In the genomic region with DNA sequence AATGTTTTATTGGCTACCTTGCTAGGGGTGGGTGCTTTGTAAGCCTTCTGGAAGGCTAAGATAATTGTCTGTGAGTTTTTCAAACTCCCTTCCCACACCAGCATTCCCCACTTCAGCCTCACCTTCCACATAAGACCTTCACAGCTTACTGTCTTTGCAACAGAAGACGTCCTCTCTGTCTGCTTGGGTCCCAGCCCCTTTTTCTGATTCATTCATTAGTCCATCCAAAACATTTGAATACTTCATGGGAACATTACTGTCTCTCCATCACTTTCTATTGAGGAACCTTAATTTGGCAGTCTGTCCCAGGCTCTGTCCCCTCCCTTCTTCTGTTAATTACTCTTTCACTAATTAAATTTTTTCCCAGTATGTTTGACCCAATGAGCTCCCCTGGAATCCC, we compare ENCODE assay signal across 9 cellular contexts. TPM values are rescaled to one million over a fixed set of nuclear protein-coding genes. Genes with fewer than 3 reads are reported as not detected.
DNase-seq lines count a peak whose midpoint lies in the region; ATAC-seq, FAIRE-seq and TF ChIP-seq lines count a peak whose summit lies in the region.
"Had no signal": no experiment of that assay in that cellular context is flagged by ENCODE, and none has a peak within 500 bp of the region (broad histone marks: within the 10 kb centered on the region; RNA-seq: fewer than 3 reads in every experiment).

No MANE protein-coding gene starts in this region.

- no peak for ATAC-seq in CD4-positive, alpha-beta T cell (ENCODE audit: poor library complexity)
- ATAC-seq in natural killer cell treated with Interleukin-12 subunit alpha and Interleukin-12 subunit beta and Interleukin-15 and Interleukin-18, amount 100 ng/mL, for 72 hours, result no peak
- ATAC-seq in GM19324 (IDR thresholded peaks at IDR 0.05; ENCODE audit: low FRiP score, unreplicated experiment) (no peak), GM21786 (IDR thresholded peaks at IDR 0.05; ENCODE audit: unreplicated experiment) (no peak)

- 14% methylated on average over 1 of the region's 1 CpG for WGBS in HUES64

- H3K4me3 Mint-ChIP-seq in CD4-positive, alpha-beta T cell, result peak overlapping the region; percentile 89
- peak overlapping the region; percentile 87 for H3K4me3 Mint-ChIP-seq in astrocyte (ENCODE audit: unreplicated experiment)
- peak overlapping the region; percentile 94 for H3K4me3 Mint-ChIP-seq in natural killer cell treated with Interleukin-12 subunit alpha and Interleukin-12 subunit beta and Interleukin-15 and Interleukin-18, amount 100 ng/mL, for 72 hours

- no peaks in the 10 kb centered on the region for H3K27me3 ChIP-seq in CD4-positive, alpha-beta T cell (ENCODE audit: control insufficient read depth, insufficient read depth, low read length)
- H3K27me3 ChIP-seq in HUES64 (ENCODE audit: insufficient read depth, low read length) (peaks cover 47% of the 10 kb centered on the region), astrocyte (ENCODE audit: insufficient read depth, low read length) (peaks cover 11% of the 10 kb centered on the region)
- H3K27me3 ChIP-seq: heart right ventricle had no signal

- no peaks in the 10 kb centered on the region for H3K9me3 ChIP-seq in CD4-positive, alpha-beta T cell (ENCODE audit: control insufficient read depth, low read length)
- H3K9me3 ChIP-seq in HUES64 (ENCODE audit: insufficient read depth, low read depth, low read length), result no peaks in the 10 kb centered on the region
- H3K9me3 ChIP-seq in astrocyte (ENCODE audit: insufficient read depth, low read depth, low read length), result no peaks in the 10 kb centered on the region
- H3K9me3 ChIP-seq: heart right ventricle had no signal

- no peaks in the 10 kb centered on the region for H3K9me3 Mint-ChIP-seq in CD4-positive, alpha-beta T cell
- H3K9me3 Mint-ChIP-seq in astrocyte (ENCODE audit: unreplicated experiment), result no peaks in the 10 kb centered on the region
- H3K9me3 Mint-ChIP-seq in natural killer cell treated with Interleukin-12 subunit alpha and Interleukin-12 subunit beta and Interleukin-15 and Interleukin-18, amount 100 ng/mL, for 72 hours, result no peaks in the 10 kb centered on the region

- intact Hi-C loops in CD4-positive, alpha-beta T cell (cut with DNase I, micrococcal nuclease), result loop anchor here (5.0 kb wide), 3 partner anchors 93 to 277 kb away; partner anchors contain the start of genes ARHGAP9 (in 1 of the 2), CTDSP2 (in 1 of the 2), DDIT3 (in 1 of the 2) and MBD6 (in 1 of the 2)

- no peaks in the 10 kb centered on the region for H3K27me3 Mint-ChIP-seq in CD4-positive, alpha-beta T cell
- peaks cover 4% of the 10 kb centered on the region for H3K27me3 Mint-ChIP-seq in astrocyte (ENCODE audit: low read depth, unreplicated experiment)
- H3K27me3 Mint-ChIP-seq in natural killer cell treated with Interleukin-12 subunit alpha and Interleukin-12 subunit beta and Interleukin-15 and Interleukin-18, amount 100 ng/mL, for 72 hours, result no peaks in the 10 kb centered on the region

- FAIRE-seq in astrocyte (lab: Jason Lieb, UNC), result no peak

- peaks cover 50% of the 10 kb centered on the region for H3K36me3 Mint-ChIP-seq in CD4-positive, alpha-beta T cell (ENCODE audit: low read depth)
- peaks cover 21% of the 10 kb centered on the region for H3K36me3 Mint-ChIP-seq in astrocyte (ENCODE audit: low read depth, unreplicated experiment)
- peaks cover 19% of the 10 kb centered on the region for H3K36me3 Mint-ChIP-seq in natural killer cell treated with Interleukin-12 subunit alpha and Interleukin-12 subunit beta and Interleukin-15 and Interleukin-18, amount 100 ng/mL, for 72 hours

- TF ChIP-seq CTCF in CD4-positive, alpha-beta T cell (IDR thresholded peaks at IDR 0.05), result no peak
- TF ChIP-seq CTCF in astrocyte (IDR thresholded peaks at IDR 0.05; ENCODE audit: insufficient read depth, low read depth, low read length), result no peak

- H3K36me3 ChIP-seq in HUES64 (ENCODE audit: insufficient read depth, low read length), result peaks cover 18% of the 10 kb centered on the region
- peaks cover 11% of the 10 kb centered on the region for H3K36me3 ChIP-seq in astrocyte (ENCODE audit: insufficient read depth, low read length)

- CTCF ChIA-PET in CD4-positive, alpha-beta T cell (lab: Charles Lee), result no interaction called here

- H3K4me1 ChIP-seq in HUES64 (ENCODE audit: insufficient read depth, low read length), result peaks cover 18% of the 10 kb centered on the region
- peaks cover 21% of the 10 kb centered on the region for H3K4me1 ChIP-seq in astrocyte (ENCODE audit: insufficient read depth, low read length)

- no peak overlapping the region for H3K9ac ChIP-seq in HUES64 (ENCODE audit: low read depth, low read length)
- no peak overlapping the region for H3K9ac ChIP-seq in astrocyte (ENCODE audit: low read length)

- peaks cover 16% of the 10 kb centered on the region for H4K20me1 ChIP-seq in astrocyte (ENCODE audit: insufficient read depth, low read length)

- peak overlapping the region; percentile 74 for H3K4me3 ChIP-seq in HUES64 (ENCODE audit: low read length)
- no peak overlapping the region for H3K4me3 ChIP-seq in astrocyte (ENCODE audit: insufficient read depth, low read depth, low read length)

- H3K27ac ChIP-seq in CD4-positive, alpha-beta T cell (ENCODE audit: low read depth, low read length), result peak overlapping the region; percentile 75
- no peak overlapping the region for H3K27ac ChIP-seq in HUES64 (ENCODE audit: low read depth, low read length)
- H3K27ac ChIP-seq in astrocyte (ENCODE audit: low read depth, low read length), result no peak overlapping the region

- no peak overlapping the region for H2AFZ ChIP-seq in astrocyte (ENCODE audit: low read depth, low read length)

- H3K4me2 ChIP-seq in astrocyte (ENCODE audit: low read length), result peak overlapping the region; percentile 82

- H3K4me1 Mint-ChIP-seq in CD4-positive, alpha-beta T cell (ENCODE audit: low read depth), result peaks cover 65% of the 10 kb centered on the region
- peaks cover 27% of the 10 kb centered on the region for H3K4me1 Mint-ChIP-seq in astrocyte (ENCODE audit: low read depth, unreplicated experiment)
- H3K4me1 Mint-ChIP-seq in natural killer cell treated with Interleukin-12 subunit alpha and Interleukin-12 subunit beta and Interleukin-15 and Interleukin-18, amount 100 ng/mL, for 72 hours (ENCODE audit: low read depth in 2 of 2), result peaks cover 59% of the 10 kb centered on the region in 2 donors

- DNase-seq in CD4-positive, alpha-beta T cell, result no peak
- DNase-seq in astrocyte (ENCODE audit: low read depth) (no peak), DMS 273 (lab: John Stamatoyannopoulos, UW; ENCODE audit: unreplicated experiment) (no peak), OCI-M2 (lab: John Stamatoyannopoulos, UW; ENCODE audit: unreplicated experiment) (no peak)
- DNase-seq in natural killer cell treated with Interleukin-12 subunit alpha and Interleukin-12 subunit beta and Interleukin-15 and Interleukin-18, amount 100 ng/mL, for 72 hours (ENCODE audit: low spot score), result no peak

- peak overlapping the region; percentile 87 for H3K27ac Mint-ChIP-seq in CD4-positive, alpha-beta T cell
- peak overlapping the region; percentile 79 for H3K27ac Mint-ChIP-seq in astrocyte (ENCODE audit: unreplicated experiment)
- peak overlapping the region; percentile 88 to 90 for H3K27ac Mint-ChIP-seq in natural killer cell treated with Interleukin-12 subunit alpha and Interleukin-12 subunit beta and Interleukin-15 and Interleukin-18, amount 100 ng/mL, for 72 hours

- peaks cover 32% of the 10 kb centered on the region for H3K79me2 ChIP-seq in astrocyte (ENCODE audit: insufficient read depth, low read length)

- POLR2A ChIA-PET in CD4-positive, alpha-beta T cell (lab: Charles Lee), result interaction anchor here (0.6 to 4.1 kb wide), 5 partner anchors 9 to 186 kb away, joined by 3 to 28 read pairs (median 4); partner anchors contain the start of genes EEF1AKMT3, METTL1, OS9 and TSPAN31

RNA-seq across cellular contexts. Expression of gene MARCHF9, which starts 1.0 kb away (rescaled TPM):
- 10 to 100 TPM; 39.9 to 40.8 TPM for total RNA-seq in CD4-positive, alpha-beta T cell
- 3.7 TPM for polyA plus RNA-seq in HUES64 (2013, experiment 1 of 2)
- polyA plus RNA-seq in HUES64 (2013, experiment 2 of 2), result 4.6 TPM
- 11.3 and 13.0 TPM in 2 replicates for total RNA-seq in astrocyte
- 10 to 100 TPM; 15.8 to 17.0 TPM for total RNA-seq in natural killer cell treated with Interleukin-12 subunit alpha and Interleukin-12 subunit beta and Interleukin-15 and Interleukin-18, amount 100 ng/mL, for 72 hours

RNA-seq across cellular contexts. Expression of gene CDK4, which starts 1.8 kb away (rescaled TPM):
- 10 to 100 TPM in 1 of 2 experiments, 1 to 10 TPM in 1; 8.7 to 10.8 TPM for total RNA-seq in CD4-positive, alpha-beta T cell
- polyA plus RNA-seq in HUES64 (2013, experiment 1 of 2), result 171 TPM
- 146 TPM for polyA plus RNA-seq in HUES64 (2013, experiment 2 of 2)
- 113 and 133 TPM in 2 replicates for total RNA-seq in astrocyte
- 100 to 1,000 TPM; 111 to 278 TPM for total RNA-seq in natural killer cell treated with Interleukin-12 subunit alpha and Interleukin-12 subunit beta and Interleukin-15 and Interleukin-18, amount 100 ng/mL, for 72 hours

RNA-seq across cellular contexts. Expression of gene TSPAN31, which starts 9.1 kb away (rescaled TPM):
- 10 to 100 TPM; 10.3 to 10.7 TPM for total RNA-seq in CD4-positive, alpha-beta T cell
- polyA plus RNA-seq in HUES64 (2013, experiment 1 of 2), result 9.3 TPM
- 15.3 TPM for polyA plus RNA-seq in HUES64 (2013, experiment 2 of 2)
- 18.6 and 22.9 TPM in 2 replicates for total RNA-seq in astrocyte
- 10 to 100 TPM; 14.4 to 34.9 TPM for total RNA-seq in natural killer cell treated with Interleukin-12 subunit alpha and Interleukin-12 subunit beta and Interleukin-15 and Interleukin-18, amount 100 ng/mL, for 72 hours

RNA-seq across cellular contexts. Expression of gene CYP27B1, which starts 12.9 kb away (rescaled TPM):
- 1 to 10 TPM; 1.0 to 1.4 TPM for total RNA-seq in CD4-positive, alpha-beta T cell
- polyA plus RNA-seq in HUES64 (2013, experiment 1 of 2), result 0.95 TPM
- 1.2 TPM for polyA plus RNA-seq in HUES64 (2013, experiment 2 of 2)
- 1.5 TPM in 2 replicates for total RNA-seq in astrocyte
- 10 to 100 TPM; 11.7 to 18.8 TPM for total RNA-seq in natural killer cell treated with Interleukin-12 subunit alpha and Interleukin-12 subunit beta and Interleukin-15 and Interleukin-18, amount 100 ng/mL, for 72 hours

RNA-seq across cellular contexts. Expression of gene AGAP2, which starts 15.4 kb away (rescaled TPM):
- total RNA-seq in CD4-positive, alpha-beta T cell, result 10 to 100 TPM; 21.0 to 21.2 TPM
- 1.0 TPM for polyA plus RNA-seq in HUES64 (2013, experiment 1 of 2)
- 2.8 TPM for polyA plus RNA-seq in HUES64 (2013, experiment 2 of 2)
- 0.14 and 0.17 TPM in 2 replicates for total RNA-seq in astrocyte
- 10 to 100 TPM; 47.5 to 54.1 TPM for total RNA-seq in natural killer cell treated with Interleukin-12 subunit alpha and Interleukin-12 subunit beta and Interleukin-15 and Interleukin-18, amount 100 ng/mL, for 72 hours
